40 cellular contexts compared by ENCODE assay signal in the genomic region with DNA sequence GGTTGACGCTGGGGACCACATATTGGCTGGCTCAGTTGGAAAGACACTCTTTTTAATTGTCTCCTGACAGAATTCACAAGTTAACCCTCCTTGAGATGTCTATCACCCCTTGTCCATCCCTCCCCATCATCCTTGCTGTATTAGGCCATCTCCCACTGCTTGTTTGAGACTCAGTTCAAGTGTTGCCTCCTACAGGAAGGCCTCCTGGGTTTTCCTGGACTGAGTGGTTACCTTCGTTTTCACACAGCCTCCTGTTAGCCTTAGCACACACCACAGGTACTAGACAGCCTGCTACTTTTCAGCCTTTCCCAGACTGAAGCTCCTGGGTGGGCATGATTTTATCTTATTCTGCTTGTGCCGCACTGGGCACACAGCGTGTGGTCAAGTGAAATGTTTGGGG.
"Had no signal": no experiment of that assay in that cellular context is flagged by ENCODE, and none has a peak within 500 bp of the region (broad histone marks: within the 10 kb centered on the region; RNA-seq: fewer than 3 reads in every experiment).

No MANE protein-coding gene starts in this region.

- H3K27me3 ChIP-seq: adrenal gland, ascending aorta, body of pancreas, brain microvascular endothelial cell, breast epithelium, cardiac muscle cell had no signal

- H3K27ac ChIP-seq: adrenal gland, ascending aorta, body of pancreas, brain microvascular endothelial cell, breast epithelium, cardiac muscle cell had no signal

- FAIRE-seq: astrocyte, bronchial epithelial cell had no signal

- H3K4me1 ChIP-seq: adrenal gland, ascending aorta, body of pancreas, breast epithelium had no signal

- H3K4me1 Mint-ChIP-seq: activated naive CD4-positive, alpha-beta T cell treated with anti-CD3 and anti-CD28 coated beads, Interleukin-2, amount 10 ng/mL, durations not matched to agents 7 days and 5 days; activated naive CD4-positive, alpha-beta T cell treated with anti-CD3 and anti-CD28 coated beads, Interleukin-2, amount 50 U/mL, for 24 hours; activated T-helper 17 cell treated with anti-CD3 and anti-CD28 coated beads, Interleukin-2, amount 50 U/mL, for 72 hours; central memory CD8-positive, alpha-beta T cell had no signal

- H3K36me3 Mint-ChIP-seq: activated naive CD4-positive, alpha-beta T cell treated with anti-CD3 and anti-CD28 coated beads, Interleukin-2, amount 10 ng/mL, durations not matched to agents 7 days and 5 days had no signal

- H3K27ac Mint-ChIP-seq: activated naive CD4-positive, alpha-beta T cell treated with anti-CD3 and anti-CD28 coated beads for 36 hours; activated naive CD4-positive, alpha-beta T cell treated with anti-CD3 and anti-CD28 coated beads, Interleukin-2, amount 10 ng/mL, durations not matched to agents 7 days and 5 days; activated naive CD4-positive, alpha-beta T cell treated with anti-CD3 and anti-CD28 coated beads, Interleukin-2, amount 50 U/mL, for 24 hours; activated naive CD4-positive, alpha-beta T cell treated with anti-CD3 and anti-CD28 coated beads, Interleukin-2, amount 50 U/mL, for 72 hours; activated naive CD8-positive, alpha-beta T cell; activated naive CD8-positive, alpha-beta T cell treated with anti-CD3 and anti-CD28 coated beads for 36 hours; activated naive CD8-positive, alpha-beta T cell treated with anti-CD3 and anti-CD28 coated beads, Interleukin-2, amount 10 ng/mL, durations not matched to agents 7 days and 5 days; activated naive CD8-positive, alpha-beta T cell treated with anti-CD3 and anti-CD28 coated beads, Interleukin-2, amount 50 U/mL, for 24 hours; activated T-cell treated with anti-CD3 and anti-CD28 coated beads, Interleukin-2, amount 50 U/mL, for 24 hours; activated T-cell treated with anti-CD3 and anti-CD28 coated beads, Interleukin-2, amount 50 U/mL, for 72 hours; activated T-helper 1 cell treated with anti-CD3 and anti-CD28 coated beads, Interleukin-12 subunit alpha, Interleukin-12 subunit beta, Interleukin-2, Interleukin-4 antibody, amounts not matched to agents 30 ng/mL and 10 ng/mL and 1 ng/mL, durations not matched to agents 14 hours and 24 hours and 36 hours; activated T-helper 17 cell treated with anti-CD3 and anti-CD28 coated beads, Interleukin-2, amount 50 U/mL, for 72 hours; activated T-helper 2 cell treated with anti-CD3 and anti-CD28 coated beads, Interferon-gamma antibody, Interleukin-2, Interleukin-4, amounts not matched to agents 10 μg/mL and 5 μg/mL and 100 μg/mL, durations not matched to agents 14 hours and 24 hours and 36 hours; brain had no signal

- H3K4me3 Mint-ChIP-seq: activated naive CD4-positive, alpha-beta T cell treated with anti-CD3 and anti-CD28 coated beads for 36 hours; activated naive CD4-positive, alpha-beta T cell treated with anti-CD3 and anti-CD28 coated beads, Interleukin-2, amount 10 ng/mL, durations not matched to agents 7 days and 5 days; activated naive CD4-positive, alpha-beta T cell treated with anti-CD3 and anti-CD28 coated beads, Interleukin-2, amount 50 U/mL, for 24 hours; activated naive CD8-positive, alpha-beta T cell; activated naive CD8-positive, alpha-beta T cell treated with anti-CD3 and anti-CD28 coated beads for 36 hours; activated naive CD8-positive, alpha-beta T cell treated with anti-CD3 and anti-CD28 coated beads, Interleukin-2, amount 10 ng/mL, durations not matched to agents 7 days and 5 days; activated naive CD8-positive, alpha-beta T cell treated with anti-CD3 and anti-CD28 coated beads, Interleukin-2, amount 50 U/mL, for 24 hours; activated T-cell treated with anti-CD3 and anti-CD28 coated beads, Interleukin-2, amount 50 U/mL, for 24 hours; activated T-cell treated with anti-CD3 and anti-CD28 coated beads, Interleukin-2, amount 50 U/mL, for 4 hours; activated T-cell treated with anti-CD3 and anti-CD28 coated beads, Interleukin-2, amount 50 U/mL, for 72 hours; activated T-helper 1 cell treated with anti-CD3 and anti-CD28 coated beads, Interleukin-12 subunit alpha, Interleukin-12 subunit beta, Interleukin-2, Interleukin-4 antibody, amounts not matched to agents 30 ng/mL and 10 ng/mL and 1 ng/mL, durations not matched to agents 14 hours and 24 hours and 36 hours; activated T-helper 17 cell treated with anti-CD3 and anti-CD28 coated beads, Interleukin-2, amount 50 U/mL, for 72 hours; brain; central memory CD8-positive, alpha-beta T cell had no signal

- H3K9me3 ChIP-seq: adrenal gland, ascending aorta, body of pancreas had no signal

- DNase-seq: activated effector memory CD4-positive, alpha-beta T cell treated with anti-CD3 and anti-CD28 coated beads, Interleukin-2, amount 50 U/mL, for 16 hours; activated effector memory CD4-positive, alpha-beta T cell treated with Interleukin-2 at 50 U/mL for 16 hours; activated gamma-delta T cell; activated gamma-delta T cell treated with Interleukin-2 at 50 U/mL for 16 hours; activated naive CD4-positive, alpha-beta T cell; activated naive CD4-positive, alpha-beta T cell treated with anti-CD3 and anti-CD28 coated beads for 36 hours; activated naive CD4-positive, alpha-beta T cell treated with anti-CD3 and anti-CD28 coated beads, Interleukin-2, amount 10 ng/mL, durations not matched to agents 7 days and 5 days; activated naive CD4-positive, alpha-beta T cell treated with anti-CD3 and anti-CD28 coated beads, Interleukin-2, amount 50 U/mL, for 16 hours; activated naive CD4-positive, alpha-beta T cell treated with Interleukin-2 at 50 U/mL for 16 hours; activated naive CD8-positive, alpha-beta T cell treated with anti-CD3 and anti-CD28 coated beads for 36 hours; activated naive CD8-positive, alpha-beta T cell treated with anti-CD3 and anti-CD28 coated beads, Interleukin-2, amount 10 ng/mL, durations not matched to agents 7 days and 5 days; activated naive CD8-positive, alpha-beta T cell treated with anti-CD3 and anti-CD28 coated beads, Interleukin-2, amount 50 U/mL, for 24 hours; activated T-cell treated with anti-CD3 and anti-CD28 coated beads, Interleukin-2, amount 50 U/mL, for 1 hour; activated T-cell treated with anti-CD3 and anti-CD28 coated beads, Interleukin-2, amount 50 U/mL, for 24 hours; activated T-cell treated with anti-CD3 and anti-CD28 coated beads, Interleukin-2, amount 50 U/mL, for 4 hours; activated T-cell treated with anti-CD3 and anti-CD28 coated beads, Interleukin-2, amount 50 U/mL, for 48 hours; activated T-cell treated with anti-CD3 and anti-CD28 coated beads, Interleukin-2, amount 50 U/mL, for 72 hours; adrenal gland; amniotic stem cell; amygdala; anterior cingulate cortex; aorta; body of pancreas; brain microvascular endothelial cell; caudate nucleus; central memory CD4-positive, alpha-beta T cell; cerebellar nuclear complex had no signal

- H3K27me3 Mint-ChIP-seq: activated naive CD4-positive, alpha-beta T cell treated with anti-CD3 and anti-CD28 coated beads, Interleukin-2, amount 10 ng/mL, durations not matched to agents 7 days and 5 days; activated naive CD4-positive, alpha-beta T cell treated with anti-CD3 and anti-CD28 coated beads, Interleukin-2, amount 50 U/mL, for 24 hours; activated naive CD8-positive, alpha-beta T cell; activated naive CD8-positive, alpha-beta T cell treated with anti-CD3 and anti-CD28 coated beads for 36 hours; activated naive CD8-positive, alpha-beta T cell treated with anti-CD3 and anti-CD28 coated beads, Interleukin-2, amount 10 ng/mL, durations not matched to agents 7 days and 5 days; activated naive CD8-positive, alpha-beta T cell treated with anti-CD3 and anti-CD28 coated beads, Interleukin-2, amount 50 U/mL, for 24 hours; activated T-cell treated with anti-CD3 and anti-CD28 coated beads, Interleukin-2, amount 50 U/mL, for 24 hours; activated T-helper 17 cell treated with anti-CD3 and anti-CD28 coated beads, Interleukin-2, amount 50 U/mL, for 72 hours; central memory CD8-positive, alpha-beta T cell had no signal

- H3K4me3 ChIP-seq: adrenal gland, ascending aorta, body of pancreas, breast epithelium, cardiac muscle cell had no signal

- H3K36me3 ChIP-seq: adrenal gland, ascending aorta, brain microvascular endothelial cell, breast epithelium, cardiac muscle cell had no signal

- H3K9me3 Mint-ChIP-seq: activated naive CD4-positive, alpha-beta T cell treated with anti-CD3 and anti-CD28 coated beads, Interleukin-2, amount 10 ng/mL, durations not matched to agents 7 days and 5 days; activated naive CD4-positive, alpha-beta T cell treated with anti-CD3 and anti-CD28 coated beads, Interleukin-2, amount 50 U/mL, for 24 hours; activated naive CD8-positive, alpha-beta T cell treated with anti-CD3 and anti-CD28 coated beads, Interleukin-2, amount 10 ng/mL, durations not matched to agents 7 days and 5 days; activated T-cell treated with anti-CD3 and anti-CD28 coated beads, Interleukin-2, amount 50 U/mL, for 24 hours; activated T-helper 1 cell treated with anti-CD3 and anti-CD28 coated beads, Interleukin-12 subunit alpha, Interleukin-12 subunit beta, Interleukin-2, Interleukin-4 antibody, amounts not matched to agents 30 ng/mL and 10 ng/mL and 1 ng/mL, durations not matched to agents 14 hours and 24 hours and 36 hours; activated T-helper 17 cell treated with anti-CD3 and anti-CD28 coated beads, Interleukin-2, amount 50 U/mL, for 72 hours; activated T-helper 2 cell treated with anti-CD3 and anti-CD28 coated beads, Interferon-gamma antibody, Interleukin-2, Interleukin-4, amounts not matched to agents 10 μg/mL and 5 μg/mL and 100 μg/mL, durations not matched to agents 14 hours and 24 hours and 36 hours; central memory CD8-positive, alpha-beta T cell had no signal

- ATAC-seq: activated naive CD4-positive, alpha-beta T cell treated with anti-CD3 and anti-CD28 coated beads, Interleukin-2, amount 50 U/mL, for 72 hours; activated naive CD8-positive, alpha-beta T cell treated with anti-CD3 and anti-CD28 coated beads, Interleukin-2, amount 50 U/mL, for 24 hours; activated T-cell treated with anti-CD3 and anti-CD28 coated beads, Interleukin-2, amount 50 U/mL, for 4 hours; activated T-cell treated with anti-CD3 and anti-CD28 coated beads, Interleukin-2, amount 50 U/mL, for 72 hours; activated T-helper 17 cell treated with anti-CD3 and anti-CD28 coated beads, Interleukin-2, amount 50 U/mL, for 72 hours; body of pancreas had no signal
